ENCODE assay signal across 30 cellular contexts in the genomic region with DNA sequence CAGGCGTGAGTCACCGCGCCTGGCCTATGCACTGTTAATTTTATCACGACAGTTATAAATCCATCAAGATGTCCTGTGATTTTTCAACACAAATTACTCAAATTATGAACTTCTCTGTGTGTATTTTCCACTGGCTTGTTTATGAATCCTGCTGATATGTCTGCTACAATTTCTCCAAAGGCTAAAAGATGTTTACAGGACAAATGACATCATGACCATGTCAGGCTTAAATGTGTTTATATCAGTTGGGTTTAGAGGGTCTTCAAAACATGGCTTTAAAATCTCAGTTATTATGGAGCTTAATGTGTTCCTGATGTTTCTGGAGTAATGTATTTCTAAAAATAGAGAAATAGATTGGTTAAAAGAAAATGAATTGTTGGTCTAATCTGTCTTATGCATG. TPM values are rescaled to one million over a fixed set of nuclear protein-coding genes. Genes with fewer than 3 reads are reported as not detected.
DNase-seq lines count a peak whose midpoint lies in the region; ATAC-seq, FAIRE-seq and TF ChIP-seq lines count a peak whose summit lies in the region.
"Had no signal": no experiment of that assay in that cellular context is flagged by ENCODE, and none has a peak within 500 bp of the region (broad histone marks: within the 10 kb centered on the region; RNA-seq: fewer than 3 reads in every experiment).

No MANE protein-coding gene starts in this region.

- H3F3A ChIP-seq in smooth muscle cell (ENCODE audit: low read depth) = peaks cover 19% of the 10 kb centered on the region

- peak; percentile 83 for FAIRE-seq in endometrium (lab: Jason Lieb, UNC)
- FAIRE-seq: A204.1, GM12878, GM12892, GM18507 had no signal

- H3K27me3 ChIP-seq in hepatocyte (no peaks in the 10 kb centered on the region), smooth muscle cell (ENCODE audit: low read depth) (no peaks in the 10 kb centered on the region)
- H3K27me3 ChIP-seq: BE2C, BLaER1 had no signal

- H3K9me2 ChIP-seq in hepatocyte (replicated peaks; ENCODE audit: insufficient read depth) = no peaks in the 10 kb centered on the region

- H3K4me1 ChIP-seq in hepatocyte (ENCODE audit: insufficient read depth) = peaks cover 16% of the 10 kb centered on the region
- no peaks in the 10 kb centered on the region for H3K4me1 ChIP-seq in smooth muscle cell (ENCODE audit: low read depth)
- H3K4me1 ChIP-seq: BE2C, BLaER1 had no signal

- no peaks in the 10 kb centered on the region for H4K20me1 ChIP-seq in hepatocyte (ENCODE audit: insufficient read depth, poor library complexity, severe bottlenecking)
- no peaks in the 10 kb centered on the region for H4K20me1 ChIP-seq in smooth muscle cell (ENCODE audit: low read depth)
- H4K20me1 ChIP-seq: BLaER1 had no signal

- H3K27ac ChIP-seq in hepatocyte (peak overlapping the region; percentile 58), smooth muscle cell (ENCODE audit: low read depth) (peak overlapping the region; percentile 61)
- H3K27ac ChIP-seq: BLaER1 had no signal

- H3K4me3 ChIP-seq in hepatocyte (no peak overlapping the region), smooth muscle cell (no peak overlapping the region)
- H3K4me3 ChIP-seq: BLaER1, GM12878 had no signal

- DNase-seq in H4 (ENCODE audit: low spot score) = peak; percentile 16
- DNase-seq in hepatocyte (ENCODE audit: low spot score) = no peak
- DNase-seq in smooth muscle cell (lab: John Stamatoyannopoulos, UW; ENCODE audit: unreplicated experiment) = no peak
- no peak for DNase-seq in activated CD4-positive, alpha-beta T cell treated with anti-CD3 and anti-CD28 coated beads for 1 hour
- DNase-seq in mesenteric fat pad (ENCODE audit: low spot score) = no peak
- DNase-seq: 8988T; ACHN; BE2C; C1 segment of cervical spinal cord; CD4-positive, alpha-beta memory T cell; CD4-positive, CD25-positive, alpha-beta regulatory T cell; CD8-positive, alpha-beta memory T cell; COR-L47; DMS 273 treated with DMSO at 0.1 percent for 48 hours; DMS153; DMS53; DMS79; DND-41; EL; GDM1 had no signal

- no peak overlapping the region for H3K9ac ChIP-seq in smooth muscle cell (ENCODE audit: low read depth)
- H3K9ac ChIP-seq: BLaER1 had no signal

- H3K36me3 ChIP-seq in hepatocyte (replicated peaks; ENCODE audit: insufficient read depth, low read depth) (no peaks in the 10 kb centered on the region), smooth muscle cell (ENCODE audit: low read depth) (no peaks in the 10 kb centered on the region)
- H3K36me3 ChIP-seq: BE2C, BLaER1 had no signal

- WGBS in hepatocyte (ENCODE audit: low lambda C conversion rate, missing lambda C conversion rate) = 52% methylated on average over 4 of the region's 4 CpGs
- WGBS in smooth muscle cell (ENCODE audit: low lambda C conversion rate) = 12% methylated on average over 4 of the region's 4 CpGs

- TF ChIP-seq CTCF in hepatocyte (IDR thresholded peaks at IDR 0.05; ENCODE audit: poor library complexity) (no peak), smooth muscle cell (IDR thresholded peaks at IDR 0.05; ENCODE audit: borderline replicate concordance, insufficient read depth, poor library complexity, severe bottlenecking) (no peak)

- H3K4me2 ChIP-seq in hepatocyte (peak overlapping the region; percentile 6), smooth muscle cell (peak overlapping the region; percentile 57)
- H3K4me2 ChIP-seq: BLaER1 had no signal

- H3K79me2 ChIP-seq in hepatocyte (no peaks in the 10 kb centered on the region), smooth muscle cell (ENCODE audit: low read depth) (no peaks in the 10 kb centered on the region)

- ATAC-seq in HG02852 (IDR thresholded peaks at IDR 0.05; ENCODE audit: unreplicated experiment) = no peak
- ATAC-seq: GM12878 had no signal

- no peak overlapping the region for H2AFZ ChIP-seq in hepatocyte
- H2AFZ ChIP-seq in smooth muscle cell (ENCODE audit: low read depth) = no peak overlapping the region

- H3K9me3 ChIP-seq in hepatocyte (ENCODE audit: low read depth) (no peaks in the 10 kb centered on the region), smooth muscle cell (replicated peaks; ENCODE audit: low read depth) (no peaks in the 10 kb centered on the region)
- H3K9me3 ChIP-seq: BE2C, BLaER1 had no signal

RNA-seq across cellular contexts. Expression of a gene that starts 44.0 kb away (rescaled TPM):
- 0.15 and 0.25 TPM in 2 replicates for total RNA-seq in H4 (2014; rRNA removed; shearing (Covaris generic))
- 4.7 and 5.1 TPM in 2 replicates for total RNA-seq in hepatocyte
- 1.9 and 2.5 TPM in 2 replicates for polyA plus RNA-seq in hepatocyte
- total RNA-seq in smooth muscle cell = 11.0 and 13.9 TPM in 2 replicates
- polyA plus RNA-seq in smooth muscle cell = 9.2 and 14.4 TPM in 2 replicates
- 37.4 TPM for total RNA-seq in mesenteric fat pad
- total RNA-seq: A673; CD4-positive, alpha-beta memory T cell; CD8-positive, alpha-beta memory T cell; G401; GM12878 had no signal
- polyA plus RNA-seq: AG04450; CD4-positive, alpha-beta memory T cell; CD4-positive, CD25-positive, alpha-beta regulatory T cell; CD8-positive, alpha-beta memory T cell; GM12878 had no signal
